In genomic region chr11:116472661-116473060, GRCh38 we compare ENCODE assay signal across 25 cellular contexts.
DNase-seq lines count a peak whose midpoint lies in the region; ATAC-seq and TF ChIP-seq lines count a peak whose summit lies in the region.
"Had no signal": no experiment of that assay in that cellular context is flagged by ENCODE, and none has a peak within 500 bp of the region (broad histone marks: within the 10 kb centered on the region; RNA-seq: fewer than 3 reads in every experiment).

No MANE protein-coding gene starts in this region.

- H3K27ac Mint-ChIP-seq in nephron (peak overlapping the region; percentile 60 to 87 (median 77)), type B pancreatic cell (peak overlapping the region; percentile 82)
- H3K27ac Mint-ChIP-seq: activated naive CD4-positive, alpha-beta T cell treated with anti-CD3 and anti-CD28 coated beads, Interleukin-2, amount 50 U/mL, for 24 hours; B cell; memory B cell; naive thymus-derived CD8-positive, alpha-beta T cell had no signal

- peak overlapping the region; percentile 79 for H3K27ac ChIP-seq in WERI-Rb-1
- H3K27ac ChIP-seq in epithelial cell of prostate = peak overlapping the region; percentile 81
- H3K27ac ChIP-seq in ascending aorta = no peak overlapping the region
- H3K27ac ChIP-seq: parathyroid adenoma, Peyer's patch, skin epidermis, tibial artery had no signal

- H3K4me3 Mint-ChIP-seq in nephron = no peak overlapping the region
- H3K4me3 Mint-ChIP-seq in type B pancreatic cell = peak overlapping the region; percentile 38
- H3K4me3 Mint-ChIP-seq: activated naive CD4-positive, alpha-beta T cell treated with anti-CD3 and anti-CD28 coated beads, Interleukin-2, amount 50 U/mL, for 24 hours; B cell; memory B cell; naive thymus-derived CD8-positive, alpha-beta T cell had no signal

- no peak for ATAC-seq in HG02970 (IDR thresholded peaks at IDR 0.05; ENCODE audit: low FRiP score, unreplicated experiment)
- ATAC-seq: activated CD4-positive, CD25-positive, alpha-beta regulatory T cell treated with anti-CD3 and anti-CD28 coated beads, Interleukin-2, amount 50 U/mL, for 24 hours; naive thymus-derived CD8-positive, alpha-beta T cell; SK-N-SH treated with all-trans-retinoic acid at 6 μM for 48 hours had no signal

- intact Hi-C loops in ascending aorta (cut with DNase I) = no loop called here

- H3K4me1 ChIP-seq in ascending aorta = no peaks in the 10 kb centered on the region
- H3K4me1 ChIP-seq: parathyroid adenoma, Peyer's patch had no signal

- H3K27me3 ChIP-seq in WERI-Rb-1 (ENCODE audit: insufficient read depth, low read depth, severe bottlenecking) = no peaks in the 10 kb centered on the region
- no peaks in the 10 kb centered on the region for H3K27me3 ChIP-seq in ascending aorta
- H3K27me3 ChIP-seq: Peyer's patch, tibial artery had no signal

- DNase-seq in WERI-Rb-1 (no peak), epithelial cell of prostate (ENCODE audit: low read depth, low spot score) (no peak), type B pancreatic cell (ENCODE audit: extremely low spot score, unreplicated experiment) (no peak), ascending aorta (ENCODE audit: low spot score in 2 of 2) (no peak), NCI-H82 (lab: John Stamatoyannopoulos, UW) (no peak)
- DNase-seq: activated CD8-positive, alpha-beta memory T cell treated with anti-CD3 and anti-CD28 coated beads for 24 hours; COR-L47; hypothalamus; Kasumi-1; naive thymus-derived CD8-positive, alpha-beta T cell; NCI-H1048; Peyer's patch; stimulated activated naive CD4-positive, alpha-beta T cell treated with Interleukin-2 at 50 U/mL for 16 hours; T1000; tibial artery had no signal

- H3K9me3 ChIP-seq in WERI-Rb-1 (ENCODE audit: severe bottlenecking) (peaks cover 10% of the 10 kb centered on the region), ascending aorta (no peaks in the 10 kb centered on the region)
- H3K9me3 ChIP-seq: HAP-1, Peyer's patch, tibial artery had no signal

- no peak overlapping the region for H3K4me3 ChIP-seq in WERI-Rb-1 (ENCODE audit: low read depth, low read length)
- H3K4me3 ChIP-seq in ascending aorta = no peak overlapping the region
- H3K4me3 ChIP-seq: HAP-1, Peyer's patch, skin epidermis, tibial artery had no signal

- H3K4me1 Mint-ChIP-seq in nephron (peaks cover 52% of the 10 kb centered on the region), type B pancreatic cell (ENCODE audit: unreplicated experiment) (peaks cover 29% of the 10 kb centered on the region)
- H3K4me1 Mint-ChIP-seq: activated naive CD4-positive, alpha-beta T cell treated with anti-CD3 and anti-CD28 coated beads, Interleukin-2, amount 50 U/mL, for 24 hours; B cell had no signal

- H3K9me3 Mint-ChIP-seq in nephron = peaks cover 5% of the 10 kb centered on the region
- H3K9me3 Mint-ChIP-seq in type B pancreatic cell = no peaks in the 10 kb centered on the region
- H3K9me3 Mint-ChIP-seq: activated naive CD4-positive, alpha-beta T cell treated with anti-CD3 and anti-CD28 coated beads, Interleukin-2, amount 50 U/mL, for 24 hours had no signal

- H3K36me3 Mint-ChIP-seq in nephron (ENCODE audit: low read depth) (no peaks in the 10 kb centered on the region), type B pancreatic cell (no peaks in the 10 kb centered on the region)
- H3K36me3 Mint-ChIP-seq: activated naive CD4-positive, alpha-beta T cell treated with anti-CD3 and anti-CD28 coated beads, Interleukin-2, amount 50 U/mL, for 24 hours; naive thymus-derived CD8-positive, alpha-beta T cell had no signal

- H3K27me3 Mint-ChIP-seq in nephron (ENCODE audit: low read depth) (no peaks in the 10 kb centered on the region), type B pancreatic cell (peaks cover 8% of the 10 kb centered on the region)

- TF ChIP-seq CTCF in WERI-Rb-1 (IDR thresholded peaks at IDR 0.05; ENCODE audit: low read depth, low read length) = no peak
- no peak for TF ChIP-seq CTCF in nephron (IDR thresholded peaks at IDR 0.05; ENCODE audit: unreplicated experiment in 3 of 3)
- TF ChIP-seq CTCF in type B pancreatic cell (conservative IDR thresholded peaks at IDR 0.05) = no peak
- TF ChIP-seq CTCF in ascending aorta (IDR thresholded peaks at IDR 0.05) = no peak

- H3K36me3 ChIP-seq in WERI-Rb-1 (no peaks in the 10 kb centered on the region; the same call in 1 of the 2 replicates), ascending aorta (no peaks in the 10 kb centered on the region)
- H3K36me3 ChIP-seq: HAP-1, Peyer's patch, tibial artery had no signal

Comparison
In these comparisons a context has a peak if more than half of its experiments do, and no peak if none do; other contexts are left out.
1. H3K27ac ChIP-seq: peak in WERI-Rb-1 (single experiment) and epithelial cell of prostate (single experiment); none in ascending aorta (0 of 2).